ENCODE assay signal across 17 cellular contexts in the genomic region with DNA sequence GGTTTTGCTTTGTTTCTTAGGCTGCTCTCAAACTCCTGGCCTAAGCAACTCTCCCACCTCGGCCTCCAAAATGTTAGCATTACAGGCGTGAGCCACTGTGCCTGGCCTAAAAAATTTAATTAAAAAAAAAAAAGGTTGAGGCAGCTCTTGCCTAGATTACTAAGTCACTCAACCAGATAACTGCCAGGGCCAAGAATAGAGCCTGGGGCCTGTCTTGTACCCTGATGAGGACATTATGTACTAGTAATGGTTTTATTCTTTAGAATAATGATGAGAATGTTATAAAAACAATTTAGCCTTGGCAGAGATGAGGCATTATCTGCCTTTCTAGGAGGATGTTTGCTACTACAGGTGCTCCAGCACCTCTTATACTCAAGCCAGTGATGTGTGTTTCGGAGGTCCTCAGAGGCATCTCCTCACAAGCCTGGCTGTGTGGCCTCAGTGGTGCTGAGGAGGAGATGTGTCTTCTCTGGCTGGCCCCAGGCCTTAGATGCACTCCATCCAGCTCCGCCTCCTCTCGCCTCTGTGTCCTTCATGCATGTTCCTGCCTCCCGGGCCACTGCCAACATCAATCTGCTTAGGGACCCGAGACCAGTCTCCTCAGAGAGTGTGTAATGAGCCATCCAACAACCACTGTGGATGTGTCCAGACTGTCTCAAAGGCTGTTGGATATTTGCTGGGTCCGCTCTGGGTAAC.
A peak's percentile ranks its signal among the peaks of the same experiment; 100 is the strongest.
DNase-seq lines count a peak whose midpoint lies in the region; ATAC-seq and TF ChIP-seq lines count a peak whose summit lies in the region.
"Had no signal": no experiment of that assay in that cellular context is flagged by ENCODE, and none has a peak within 500 bp of the region (broad histone marks: within the 10 kb centered on the region; RNA-seq: fewer than 3 reads in every experiment).

No MANE protein-coding gene starts in this region.

- H3K56ac ChIP-seq in IMR-90 (ENCODE audit: extremely low read depth, insufficient read depth, low read length) = no peak overlapping the region

- no peak overlapping the region for H2BK5ac ChIP-seq in IMR-90 (ENCODE audit: low read depth, low read length, poor library complexity, severe bottlenecking)

- no peak overlapping the region for H4K5ac ChIP-seq in IMR-90 (ENCODE audit: low read depth, low read length)

- no peaks in the 10 kb centered on the region for H3K79me1 ChIP-seq in IMR-90 (ENCODE audit: low read depth in 1 of 2, low read length in 2 of 2)

- no peak for TF ChIP-seq RAD21 in IMR-90 (IDR thresholded peaks at IDR 0.05; ENCODE audit: low read length)

- intact Hi-C loops in IMR-90 (cut with micrococcal nuclease) = no loop called here

- no peak overlapping the region for H2AK9ac ChIP-seq in IMR-90 (replicated peaks; ENCODE audit: low read depth, low read length, poor library complexity)

- H3K27ac Mint-ChIP-seq in T-helper 2 cell treated with Interferon-gamma antibody and Interleukin-4, amounts not matched to agents 5 μg/mL and 100 μg/mL, for 36 hours = peak overlapping the region; percentile 100
- H3K27ac Mint-ChIP-seq in activated naive CD8-positive, alpha-beta T cell treated with anti-CD3 and anti-CD28 coated beads, Interleukin-2, amount 10 ng/mL, durations not matched to agents 7 days and 5 days = peak overlapping the region; percentile 99
- peak overlapping the region; percentile 96 to 100 (median 98) for H3K27ac Mint-ChIP-seq in naive thymus-derived CD8-positive, alpha-beta T cell

- no peak overlapping the region for H4K8ac ChIP-seq in IMR-90 (ENCODE audit: low read depth in 2 of 2, low read length in 2 of 2)

- H3K27me3 Mint-ChIP-seq in T-helper 2 cell treated with Interferon-gamma antibody and Interleukin-4, amounts not matched to agents 5 μg/mL and 100 μg/mL, for 36 hours (ENCODE audit: low read depth) = no peaks in the 10 kb centered on the region
- H3K27me3 Mint-ChIP-seq in activated naive CD8-positive, alpha-beta T cell treated with anti-CD3 and anti-CD28 coated beads, Interleukin-2, amount 10 ng/mL, durations not matched to agents 7 days and 5 days = no peaks in the 10 kb centered on the region
- no peaks in the 10 kb centered on the region for H3K27me3 Mint-ChIP-seq in naive thymus-derived CD8-positive, alpha-beta T cell

- H3K23ac ChIP-seq in IMR-90 (ENCODE audit: low read depth, low read length) = no peak overlapping the region

- H3K27ac ChIP-seq in IMR-90 (ENCODE audit: insufficient read depth, low read length) = no peak overlapping the region
- H3K27ac ChIP-seq: lower lobe of right lung had no signal

- no peak overlapping the region for H3K4me3 ChIP-seq in IMR-90 (ENCODE audit: insufficient read depth, low read depth, low read length)
- H3K4me3 ChIP-seq: lower lobe of right lung had no signal

- H4K20me1 ChIP-seq in IMR-90 (ENCODE audit: insufficient read depth, low read length) = no peaks in the 10 kb centered on the region

- H3K36me3 Mint-ChIP-seq in T-helper 2 cell treated with Interferon-gamma antibody and Interleukin-4, amounts not matched to agents 5 μg/mL and 100 μg/mL, for 36 hours (ENCODE audit: low read depth) = peaks cover 33% of the 10 kb centered on the region
- H3K36me3 Mint-ChIP-seq in activated naive CD8-positive, alpha-beta T cell treated with anti-CD3 and anti-CD28 coated beads, Interleukin-2, amount 10 ng/mL, durations not matched to agents 7 days and 5 days = peaks cover 15% of the 10 kb centered on the region
- H3K36me3 Mint-ChIP-seq in naive thymus-derived CD8-positive, alpha-beta T cell = peaks cover 0 to 4% (median 3%) of the 10 kb centered on the region in 3 donors

- no peak for TF ChIP-seq CTCF in IMR-90 (conservative IDR thresholded peaks at IDR 0.05; ENCODE audit: low read depth, low read length)

- no peak overlapping the region for H2BK120ac ChIP-seq in IMR-90 (ENCODE audit: low read depth, low read length)

- POLR2A ChIA-PET in IMR-90 (lab: Charles Lee; ENCODE audit: unreplicated experiment) = no interaction called here
- POLR2A ChIA-PET in activated naive CD8-positive, alpha-beta T cell treated with anti-CD3 and anti-CD28 coated beads, Interleukin-2, amount 10 ng/mL, durations not matched to agents 7 days and 5 days (lab: Charles Lee) = no interaction called here
- POLR2A ChIA-PET in naive thymus-derived CD8-positive, alpha-beta T cell (lab: Charles Lee) = interaction anchor here (0.8 to 10.8 kb wide), 7 partner anchors 10 to 157 kb away, joined by 3 to 112 read pairs (median 4); no protein-coding TSS in a partner anchor

- H2BK20ac ChIP-seq in IMR-90 (ENCODE audit: low read depth, low read length) = no peak overlapping the region

- no peak overlapping the region for H3K18ac ChIP-seq in IMR-90 (ENCODE audit: low read depth, low read length)

- ATAC-seq in IMR-90 (ENCODE audit: low read depth) (no peak), GM19467 (IDR thresholded peaks at IDR 0.05; ENCODE audit: unreplicated experiment) (no peak), GM21528 (IDR thresholded peaks at IDR 0.05; ENCODE audit: low FRiP score, unreplicated experiment) (no peak)
- ATAC-seq in activated naive CD8-positive, alpha-beta T cell treated with anti-CD3 and anti-CD28 coated beads, Interleukin-2, amount 10 ng/mL, durations not matched to agents 7 days and 5 days (ENCODE audit: low read depth) = no peak
- ATAC-seq in naive thymus-derived CD8-positive, alpha-beta T cell = no peak
- no peak for ATAC-seq in stimulated activated naive CD8-positive, alpha-beta T cell treated with anti-CD3 and anti-CD28 coated beads, Interleukin-15, Interleukin-2, amounts not matched to agents 100 U/mL and 50 U/mL, for 24 hours
- ATAC-seq: lower lobe of right lung had no signal

- CTCF ChIA-PET in IMR-90 (lab: Yijun Ruan, JAX) = no interaction called here

- H3K9ac ChIP-seq in IMR-90 (ENCODE audit: low read depth, low read length) = no peak overlapping the region

- no peak overlapping the region for H2AK5ac ChIP-seq in IMR-90 (ENCODE audit: low read depth, low read length)

- H3K9me1 ChIP-seq in IMR-90 (ENCODE audit: insufficient read depth, low read length) = peaks cover 3% of the 10 kb centered on the region; the same call in 1 of the 2 replicates

- H3K4me2 ChIP-seq in IMR-90 (ENCODE audit: low read depth, low read length) = no peak overlapping the region

- WGBS in IMR-90 (ENCODE audit: extremely low coverage in 2 of 2, insufficient read length in 1 of 2), 2 experiments = no CpG with 5 or more reads among the region's 8 CpGs

- H3K4me1 ChIP-seq in IMR-90 (ENCODE audit: control insufficient read depth, insufficient read depth, low read length) = peaks cover 5% of the 10 kb centered on the region

- dilution Hi-C loops in IMR-90 (cut with HindIII; ENCODE audit: low sequenced_read_pairs, unreplicated experiment) = no loop called here

- no TSS peak for BruUV-seq in IMR-90 (replicated peaks; lab: Mats Ljungman, UMichigan)

- peaks cover 64% of the 10 kb centered on the region for H3K4me1 Mint-ChIP-seq in T-helper 2 cell treated with Interferon-gamma antibody and Interleukin-4, amounts not matched to agents 5 μg/mL and 100 μg/mL, for 36 hours (ENCODE audit: low read depth)
- H3K4me1 Mint-ChIP-seq in activated naive CD8-positive, alpha-beta T cell treated with anti-CD3 and anti-CD28 coated beads, Interleukin-2, amount 10 ng/mL, durations not matched to agents 7 days and 5 days = peaks cover 63% of the 10 kb centered on the region
- peaks cover 60 to 94% (median 94%) of the 10 kb centered on the region in 4 donors for H3K4me1 Mint-ChIP-seq in naive thymus-derived CD8-positive, alpha-beta T cell

- no peak overlapping the region for H3K4ac ChIP-seq in IMR-90 (ENCODE audit: low read depth, low read length)

- H3K36me3 ChIP-seq in IMR-90 (ENCODE audit: control insufficient read depth, insufficient read depth, low read length) = no peaks in the 10 kb centered on the region
- H3K36me3 ChIP-seq: lower lobe of right lung had no signal

- no peak for TF ChIP-seq POLR2A in IMR-90 (IDR thresholded peaks at IDR 0.05; ENCODE audit: low read depth, low read length)

- H4K91ac ChIP-seq in IMR-90 (ENCODE audit: insufficient read depth, low read depth, low read length) = no peak overlapping the region

- no peak for DNase-seq in T-helper 2 cell treated with Interferon-gamma antibody and Interleukin-4, amounts not matched to agents 5 μg/mL and 100 μg/mL, for 36 hours (ENCODE audit: low spot score)
- DNase-seq in T-helper 2 cell (no peak), IMR-90 (no peak)
- DNase-seq in activated naive CD8-positive, alpha-beta T cell treated with anti-CD3 and anti-CD28 coated beads, Interleukin-2, amount 10 ng/mL, durations not matched to agents 7 days and 5 days = no peak
- DNase-seq in naive thymus-derived CD8-positive, alpha-beta T cell = no peak
- DNase-seq in stimulated activated naive CD8-positive, alpha-beta T cell treated with anti-CD3 and anti-CD28 coated beads, Interleukin-15, Interleukin-2, amounts not matched to agents 100 U/mL and 50 U/mL, for 24 hours = no peak
- DNase-seq: activated CD8-positive, alpha-beta memory T cell treated with anti-CD3 and anti-CD28 coated beads for 24 hours; amygdala; caudate nucleus; hippocampal formation; lower lobe of right lung; NCI-H1694; NCI-H69; retina; SHP77 treated with DMSO at 0.1 percent for 48 hours had no signal

- no peak overlapping the region for H2BK15ac ChIP-seq in IMR-90 (ENCODE audit: low read depth, low read length)

- H3K14ac ChIP-seq in IMR-90 (replicated peaks; ENCODE audit: low read depth, low read length) = no peak overlapping the region

- peaks cover 9% of the 10 kb centered on the region; the same call in 1 of the 2 replicates for H3K27me3 ChIP-seq in IMR-90 (ENCODE audit: control insufficient read depth, insufficient read depth, low read length)

- H3K9me3 ChIP-seq in IMR-90 (ENCODE audit: control insufficient read depth, insufficient read depth, low read length) = no peaks in the 10 kb centered on the region
- H3K9me3 ChIP-seq: lower lobe of right lung had no signal

- peak overlapping the region; percentile 24 for H2AFZ ChIP-seq in IMR-90 (replicated peaks; ENCODE audit: low read length, poor library complexity)

- no peak overlapping the region for H3K4me3 Mint-ChIP-seq in T-helper 2 cell treated with Interferon-gamma antibody and Interleukin-4, amounts not matched to agents 5 μg/mL and 100 μg/mL, for 36 hours
- H3K4me3 Mint-ChIP-seq in activated naive CD8-positive, alpha-beta T cell treated with anti-CD3 and anti-CD28 coated beads, Interleukin-2, amount 10 ng/mL, durations not matched to agents 7 days and 5 days = no peak overlapping the region
- peak overlapping the region in 4 of 10 donors; percentile 1 to 84 (median 51) for H3K4me3 Mint-ChIP-seq in naive thymus-derived CD8-positive, alpha-beta T cell

- H3K9me3 Mint-ChIP-seq in T-helper 2 cell treated with Interferon-gamma antibody and Interleukin-4, amounts not matched to agents 5 μg/mL and 100 μg/mL, for 36 hours = peaks cover 19% of the 10 kb centered on the region
- no peaks in the 10 kb centered on the region for H3K9me3 Mint-ChIP-seq in activated naive CD8-positive, alpha-beta T cell treated with anti-CD3 and anti-CD28 coated beads, Interleukin-2, amount 10 ng/mL, durations not matched to agents 7 days and 5 days
- peaks cover 0 to 2% (median 0%) of the 10 kb centered on the region in 9 donors for H3K9me3 Mint-ChIP-seq in naive thymus-derived CD8-positive, alpha-beta T cell

- in situ Hi-C loops in IMR-90 (cut with MboI; ENCODE audit: low sequenced_read_pairs) = no loop called here

TF ChIP-seq in IMR-90, 13 proteins besides CTCF, POLR2A, EP300 and RAD21 (continues in another document):
- TF ChIP-seq MXI1 (IDR thresholded peaks at IDR 0.05; ENCODE audit: borderline replicate concordance, low read depth, low read length) (no peak), BHLHE40 (IDR thresholded peaks at IDR 0.05; ENCODE audit: low read depth, low read length) (no peak)
